ENCODE assay signal across 13 cellular contexts in genomic region chr5:135491552-135492318, GRCh38. TPM values are rescaled to one million over a fixed set of nuclear protein-coding genes. Genes with fewer than 3 reads are reported as not detected.
DNase-seq lines count a peak whose midpoint lies in the region; ATAC-seq and TF ChIP-seq lines count a peak whose summit lies in the region.
"Had no signal": no experiment of that assay in that cellular context is flagged by ENCODE, and none has a peak within 500 bp of the region (broad histone marks: within the 10 kb centered on the region; RNA-seq: fewer than 3 reads in every experiment).

No MANE protein-coding gene starts in this region.

- H3K36me3 Mint-ChIP-seq in stimulated activated naive B cell treated with anti-CD40 and anti-IgM and Interleukin-4, amounts not matched to agents 10 μg/mL and 1 μg/mL and 100 μg/mL, for 72 hours = no peaks in the 10 kb centered on the region
- H3K36me3 Mint-ChIP-seq: CD4-positive, CD25-positive, alpha-beta regulatory T cell had no signal

- H3K4me1 Mint-ChIP-seq in stimulated activated naive B cell treated with anti-CD40 and anti-IgM and Interleukin-4, amounts not matched to agents 10 μg/mL and 1 μg/mL and 100 μg/mL, for 72 hours = peaks cover 10 to 39% of the 10 kb centered on the region in 2 donors

- H3K4me3 Mint-ChIP-seq in stimulated activated naive B cell treated with anti-CD40 and anti-IgM and Interleukin-4, amounts not matched to agents 10 μg/mL and 1 μg/mL and 100 μg/mL, for 72 hours = no peak overlapping the region
- H3K4me3 Mint-ChIP-seq: CD4-positive, CD25-positive, alpha-beta regulatory T cell had no signal

- TF ChIP-seq POLR2A in body of pancreas (IDR thresholded peaks at IDR 0.05) = no peak

- DNase-seq in ELF-1 (ENCODE audit: low read depth, low spot score) (peak; percentile 84), NCI-H2029 (lab: John Stamatoyannopoulos, UW) (peak; percentile 87), body of pancreas (peak in 1 of 4 donors; percentile 13), lung (ENCODE audit: low spot score) (peak; percentile 45), NAMALWA (ENCODE audit: low spot score) (no peak)
- no peak for DNase-seq in stimulated activated naive B cell treated with anti-CD40 and anti-IgM and Interleukin-4, amounts not matched to agents 10 μg/mL and 1 μg/mL and 100 μg/mL, for 72 hours
- DNase-seq: CD4-positive, CD25-positive, alpha-beta regulatory T cell; colonic mucosa had no signal

- TF ChIP-seq CTCF in body of pancreas (IDR thresholded peaks at IDR 0.05) = no peak
- TF ChIP-seq CTCF in lung (IDR thresholded peaks at IDR 0.05; ENCODE audit: control extremely low read depth, extremely low read depth) = no peak

- 5 to 18% methylated on average over 20 to 37 of the region's 40 CpGs for whole genome bisulfite sequencing in body of pancreas, 2 donors
- WGBS in lung, 2 donors = 14 to 18% methylated on average over 40 of the region's 40 CpGs

- H3K36me3 ChIP-seq in body of pancreas (replicated peaks in 1 of 2; ENCODE audit: insufficient read depth in 1 of 2, low read depth in 2 of 2) = no peaks in the 10 kb centered on the region
- no peaks in the 10 kb centered on the region for H3K36me3 ChIP-seq in lung (ENCODE audit: control insufficient read depth in 2 of 2, insufficient read depth in 2 of 2, low read length in 2 of 2)
- H3K36me3 ChIP-seq: colonic mucosa, neutrophil had no signal

- H3K27ac Mint-ChIP-seq in stimulated activated naive B cell treated with anti-CD40 and anti-IgM and Interleukin-4, amounts not matched to agents 10 μg/mL and 1 μg/mL and 100 μg/mL, for 72 hours = no peak overlapping the region
- H3K27ac Mint-ChIP-seq: CD4-positive, CD25-positive, alpha-beta regulatory T cell had no signal

- H3K4me1 ChIP-seq in body of pancreas = peaks cover 22% of the 10 kb centered on the region
- peaks cover 0 to 11% of the 10 kb centered on the region in 2 donors for H3K4me1 ChIP-seq in lung (ENCODE audit: control insufficient read depth in 2 of 2, insufficient read depth in 2 of 2, low read length in 2 of 2)
- H3K4me1 ChIP-seq: colonic mucosa had no signal

- peaks cover 71 to 90% of the 10 kb centered on the region in 2 donors for H3K27me3 Mint-ChIP-seq in stimulated activated naive B cell treated with anti-CD40 and anti-IgM and Interleukin-4, amounts not matched to agents 10 μg/mL and 1 μg/mL and 100 μg/mL, for 72 hours

- no peak overlapping the region for H3K27ac ChIP-seq in body of pancreas
- H3K27ac ChIP-seq in lung (ENCODE audit: low read depth in 1 of 2, low read length in 1 of 2) = peak overlapping the region in 1 of 2 donors; percentile 8
- H3K27ac ChIP-seq: colonic mucosa, neutrophil, VCaP had no signal

- ATAC-seq in body of pancreas (peak; percentile 21), lung (ENCODE audit: insufficient read depth, low FRiP score) (peak; percentile 51), HG03196 (IDR thresholded peaks at IDR 0.05; ENCODE audit: unreplicated experiment) (no peak), GM18511 (IDR thresholded peaks at IDR 0.05; ENCODE audit: unreplicated experiment) (no peak)
- ATAC-seq in stimulated activated naive B cell treated with anti-CD40 and anti-IgM and Interleukin-4, amounts not matched to agents 10 μg/mL and 1 μg/mL and 100 μg/mL, for 72 hours (replicated peaks) = no peak

- H3K9me3 ChIP-seq in body of pancreas (no peaks in the 10 kb centered on the region), lung (ENCODE audit: control insufficient read depth in 2 of 2, insufficient read depth in 1 of 2, low read length in 1 of 2) (peaks cover 0 to 3% of the 10 kb centered on the region in 2 donors)
- H3K9me3 ChIP-seq: colonic mucosa, neutrophil had no signal

- peaks cover 0 to 5% of the 10 kb centered on the region in 2 donors for H3K27me3 ChIP-seq in body of pancreas
- H3K27me3 ChIP-seq in lung (ENCODE audit: control insufficient read depth, insufficient read depth) = no peaks in the 10 kb centered on the region

- H3K4me3 ChIP-seq in body of pancreas (no peak overlapping the region), lung (no peak overlapping the region)
- H3K4me3 ChIP-seq: colonic mucosa had no signal

- peaks cover 0 to 1% of the 10 kb centered on the region in 2 donors for H3K9me3 Mint-ChIP-seq in stimulated activated naive B cell treated with anti-CD40 and anti-IgM and Interleukin-4, amounts not matched to agents 10 μg/mL and 1 μg/mL and 100 μg/mL, for 72 hours

- intact Hi-C loops in body of pancreas (cut with DNase I) = no loop called here

RNA-seq across cellular contexts. Expression of gene TIFAB, which starts 39.6 kb away (rescaled TPM):
- not detected for total RNA-seq in body of pancreas
- under 1 TPM; 0.15 to 0.88 TPM for total RNA-seq in lung
- polyA plus RNA-seq in lung = under 1 TPM; 0.31 to 0.39 TPM
- total RNA-seq: CD4-positive, CD25-positive, alpha-beta regulatory T cell had no signal
- polyA plus RNA-seq: CD4-positive, CD25-positive, alpha-beta regulatory T cell had no signal

RNA-seq across cellular contexts. Expression of gene NEUROG1, which starts 44.0 kb away (rescaled TPM):
- total RNA-seq in body of pancreas (not detected), lung (not detected)
- not detected for polyA plus RNA-seq in lung
- total RNA-seq: CD4-positive, CD25-positive, alpha-beta regulatory T cell; colonic mucosa; urinary bladder had no signal
- polyA plus RNA-seq: CD4-positive, CD25-positive, alpha-beta regulatory T cell; urinary bladder had no signal

RNA-seq across cellular contexts. Expression of gene DCANP1, which starts 44.6 kb away (rescaled TPM):
- total RNA-seq in body of pancreas (under 1 TPM in 1 of 2 donors, not detected in 1; under 0.01 TPM), lung (under 1 TPM; 0.09 to 0.43 TPM)
- polyA plus RNA-seq in lung = under 1 TPM; 0.14 to 0.51 TPM
- total RNA-seq: CD4-positive, CD25-positive, alpha-beta regulatory T cell; colonic mucosa had no signal
- polyA plus RNA-seq: CD4-positive, CD25-positive, alpha-beta regulatory T cell; urinary bladder had no signal

Comparison
In these comparisons a context has a peak if more than half of its experiments do, and no peak if none do; other contexts are left out.
1. DNase-seq: peak in ELF-1 (single experiment), NCI-H2029 (single experiment) and lung (single experiment); none in stimulated activated naive B cell treated with anti-CD40 and anti-IgM and Interleukin-4, amounts not matched to agents 10 μg/mL and 1 μg/mL and 100 μg/mL, for 72 hours (single experiment) and NAMALWA (single experiment).
2. ATAC-seq: peak in body of pancreas (single experiment) and lung (single experiment); none in stimulated activated naive B cell treated with anti-CD40 and anti-IgM and Interleukin-4, amounts not matched to agents 10 μg/mL and 1 μg/mL and 100 μg/mL, for 72 hours (0 of 2), HG03196 (single experiment) and GM18511 (single experiment).